Comparison of ENCODE assay signal across 1 cellular context in the genomic region with DNA sequence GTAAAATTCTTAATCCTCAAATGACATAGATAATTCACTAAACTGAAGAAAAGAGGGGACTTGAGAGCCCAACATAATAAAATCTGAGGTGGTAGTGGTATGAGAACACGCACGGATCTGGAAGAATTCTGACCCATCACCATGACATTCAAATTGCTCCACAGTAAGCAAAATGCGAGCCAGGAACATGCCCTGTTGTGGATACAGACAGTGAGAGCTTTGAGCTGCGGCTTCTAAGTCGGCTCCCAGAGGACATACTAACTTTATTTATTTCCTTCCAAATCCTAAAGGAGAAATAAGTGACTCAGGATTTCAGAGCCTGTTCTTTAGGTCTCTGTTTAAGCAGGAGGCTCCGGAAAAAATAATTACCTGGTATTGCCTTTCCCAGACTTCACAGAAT.
TF ChIP-seq lines count a peak whose summit lies in the region.

No MANE protein-coding gene starts in this region.

TF ChIP-seq in IMR-90, 13 proteins besides CTCF, POLR2A, EP300 and RAD21:
- TF ChIP-seq SMC3 (IDR thresholded peaks at IDR 0.05; ENCODE audit: low read depth, low read length) = no peak
- TF ChIP-seq, protein P1, sequence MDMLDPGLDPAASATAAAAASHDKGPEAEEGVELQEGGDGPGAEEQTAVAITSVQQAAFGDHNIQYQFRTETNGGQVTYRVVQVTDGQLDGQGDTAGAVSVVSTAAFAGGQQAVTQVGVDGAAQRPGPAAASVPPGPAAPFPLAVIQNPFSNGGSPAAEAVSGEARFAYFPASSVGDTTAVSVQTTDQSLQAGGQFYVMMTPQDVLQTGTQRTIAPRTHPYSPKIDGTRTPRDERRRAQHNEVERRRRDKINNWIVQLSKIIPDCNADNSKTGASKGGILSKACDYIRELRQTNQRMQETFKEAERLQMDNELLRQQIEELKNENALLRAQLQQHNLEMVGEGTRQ (IDR thresholded peaks at IDR 0.05; ENCODE audit: low read depth, low read length) = no peak
- 0 out of 2 replicates have a peak, but pooled peaks have one; percentile 22 for TF ChIP-seq MAFK (IDR thresholded peaks at IDR 0.05; ENCODE audit: low read depth, low read length)
- TF ChIP-seq MXI1 (IDR thresholded peaks at IDR 0.05; ENCODE audit: borderline replicate concordance, low read depth, low read length) = no peak
- TF ChIP-seq BHLHE40 (IDR thresholded peaks at IDR 0.05; ENCODE audit: low read depth, low read length) = no peak
- TF ChIP-seq RFX5 (IDR thresholded peaks at IDR 0.05; ENCODE audit: low read depth, low read length) = no peak
